In the genomic region with DNA sequence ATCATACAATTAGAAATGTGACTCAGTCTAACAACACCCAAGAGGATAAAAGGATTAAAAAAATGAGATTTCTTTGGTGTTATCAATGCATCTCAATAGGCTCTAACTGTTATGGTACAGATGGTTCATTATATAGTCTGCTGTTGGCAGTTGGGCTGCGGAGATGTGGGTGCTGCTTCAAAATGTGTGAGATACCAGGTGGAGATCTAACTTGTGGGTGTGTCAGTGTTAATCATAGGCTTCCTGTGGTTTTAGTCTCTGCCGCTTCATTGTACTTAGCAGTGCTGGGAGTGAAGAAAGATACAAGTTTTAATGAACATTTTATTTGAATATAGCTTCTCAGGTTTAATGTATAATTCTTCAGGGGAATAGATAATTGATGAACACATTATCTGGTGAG, we compare ENCODE assay signal across 11 cellular contexts.
DNase-seq lines count a peak whose midpoint lies in the region; ATAC-seq lines count a peak whose summit lies in the region.
"Had no signal": no experiment of that assay in that cellular context is flagged by ENCODE, and none has a peak within 500 bp of the region (broad histone marks: within the 10 kb centered on the region; RNA-seq: fewer than 3 reads in every experiment).

No MANE protein-coding gene starts in this region.

- H3K9me3 Mint-ChIP-seq in T-helper 1 cell treated with Interleukin-12 subunit alpha and Interleukin-12 subunit beta and Interleukin-4 antibody, amounts not matched to agents 30 μg/mL and 1 μg/mL, for 36 hours: no peaks in the 10 kb centered on the region
- no peaks in the 10 kb centered on the region for H3K9me3 Mint-ChIP-seq in activated naive CD8-positive, alpha-beta T cell (ENCODE audit: low read depth)

- DNase-seq in ELR (ENCODE audit: low read depth): peak; percentile 18
- DNase-seq in stimulated activated CD4-positive, alpha-beta T cell treated with anti-CD3 and anti-CD28 coated beads, Interleukin-2, amount 100 ng/mL, for 24 hours: peak; percentile 18 to 24
- no peak for DNase-seq in OCI-M1 (lab: John Stamatoyannopoulos, UW)
- DNase-seq in HCEC 1CT: no peak
- no peak for DNase-seq in RPMI8226
- DNase-seq: left colon, MV-4-11, retina had no signal

- ATAC-seq in GM21528 (IDR thresholded peaks at IDR 0.05; ENCODE audit: low FRiP score, unreplicated experiment): no peak
- ATAC-seq: left colon had no signal

- peaks cover 5% of the 10 kb centered on the region for H3K36me3 Mint-ChIP-seq in T-helper 1 cell treated with Interleukin-12 subunit alpha and Interleukin-12 subunit beta and Interleukin-4 antibody, amounts not matched to agents 30 μg/mL and 1 μg/mL, for 36 hours (ENCODE audit: low read depth)
- H3K36me3 Mint-ChIP-seq in activated naive CD8-positive, alpha-beta T cell: peaks cover 20% of the 10 kb centered on the region

- H3K4me3 Mint-ChIP-seq in T-helper 1 cell treated with Interleukin-12 subunit alpha and Interleukin-12 subunit beta and Interleukin-4 antibody, amounts not matched to agents 30 μg/mL and 1 μg/mL, for 36 hours: peak overlapping the region; percentile 36
- peak overlapping the region; percentile 53 for H3K4me3 Mint-ChIP-seq in activated naive CD8-positive, alpha-beta T cell

- peaks cover 22% of the 10 kb centered on the region for H3K4me1 Mint-ChIP-seq in T-helper 1 cell treated with Interleukin-12 subunit alpha and Interleukin-12 subunit beta and Interleukin-4 antibody, amounts not matched to agents 30 μg/mL and 1 μg/mL, for 36 hours (ENCODE audit: low read depth)
- peaks cover 35% of the 10 kb centered on the region for H3K4me1 Mint-ChIP-seq in activated naive CD8-positive, alpha-beta T cell (ENCODE audit: low read depth)

- peak overlapping the region; percentile 19 for H3K27ac Mint-ChIP-seq in T-helper 1 cell treated with Interleukin-12 subunit alpha and Interleukin-12 subunit beta and Interleukin-4 antibody, amounts not matched to agents 30 μg/mL and 1 μg/mL, for 36 hours
- peak overlapping the region; percentile 1 for H3K27ac Mint-ChIP-seq in activated naive CD8-positive, alpha-beta T cell

- no peaks in the 10 kb centered on the region for H3K27me3 Mint-ChIP-seq in T-helper 1 cell treated with Interleukin-12 subunit alpha and Interleukin-12 subunit beta and Interleukin-4 antibody, amounts not matched to agents 30 μg/mL and 1 μg/mL, for 36 hours (ENCODE audit: low read depth)
- H3K27me3 Mint-ChIP-seq in activated naive CD8-positive, alpha-beta T cell: no peaks in the 10 kb centered on the region

Comparison
In these comparisons a context has a peak if more than half of its experiments do, and no peak if none do; other contexts are left out.
1. DNase-seq: peak in ELR (single experiment) and stimulated activated CD4-positive, alpha-beta T cell treated with anti-CD3 and anti-CD28 coated beads, Interleukin-2, amount 100 ng/mL, for 24 hours (2 of 2); none in OCI-M1 (single experiment), HCEC 1CT (single experiment) and RPMI8226 (single experiment).